Comparison of ENCODE assay signal across 12 cellular contexts in the genomic region with DNA sequence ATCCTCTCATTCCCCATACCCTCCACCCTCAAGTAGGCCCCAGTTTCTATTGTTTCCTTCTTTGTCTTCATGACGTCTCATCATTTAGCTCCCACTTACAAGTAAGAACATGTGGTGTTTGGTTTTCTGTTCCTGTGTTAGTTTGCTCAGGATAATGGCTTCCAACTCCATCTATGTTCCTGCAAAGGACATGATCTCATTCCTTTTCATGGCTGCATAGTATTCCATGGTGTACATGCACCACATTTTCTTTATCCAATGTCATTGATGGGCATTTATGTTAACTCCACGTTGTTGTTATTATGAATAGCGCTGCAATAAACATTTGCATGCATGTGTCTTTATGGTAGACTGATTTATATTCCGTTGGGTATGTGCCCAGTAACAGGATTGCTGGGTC. TPM values are rescaled to one million over a fixed set of nuclear protein-coding genes. Genes with fewer than 3 reads are reported as not detected.
"Had no signal": no experiment of that assay in that cellular context is flagged by ENCODE, and none has a peak within 500 bp of the region (broad histone marks: within the 10 kb centered on the region; RNA-seq: fewer than 3 reads in every experiment).

No MANE protein-coding gene starts in this region.

RNA-seq across cellular contexts. Expression of a gene that starts 45.4 kb away (rescaled TPM):
- total RNA-seq: activated B cell treated with CpG ODN at 0.5 μM for 24 hours; activated CD4-positive, alpha-beta memory T cell treated with anti-CD3 and anti-CD28 coated beads for 36 hours; activated CD4-positive, alpha-beta memory T cell treated with anti-CD3 and anti-CD28 coated beads, Interleukin-2, amount 10 ng/mL, durations not matched to agents 7 days and 5 days; activated CD4-positive, alpha-beta T cell treated with anti-CD3 and anti-CD28 coated beads for 36 hours; activated CD4-positive, alpha-beta T cell treated with anti-CD3 and anti-CD28 coated beads, Interleukin-2, amount 10 ng/mL, durations not matched to agents 24 days and 14 days; activated CD4-positive, alpha-beta T cell treated with anti-CD3 and anti-CD28 coated beads, Interleukin-2, amount 10 ng/mL, durations not matched to agents 7 days and 5 days; activated CD8-positive, alpha-beta memory T cell treated with anti-CD3 and anti-CD28 coated beads for 36 hours; activated CD8-positive, alpha-beta memory T cell treated with anti-CD3 and anti-CD28 coated beads, Interleukin-2, amount 10 ng/mL, durations not matched to agents 7 days and 5 days; activated CD8-positive, alpha-beta T cell treated with anti-CD3 and anti-CD28 coated beads for 36 hours; activated CD8-positive, alpha-beta T cell treated with anti-CD3 and anti-CD28 coated beads, Interleukin-2, amount 10 ng/mL, durations not matched to agents 7 days and 5 days; T-helper 1 cell treated with Interleukin-12 subunit alpha and Interleukin-12 subunit beta and Interleukin-4 antibody, amounts not matched to agents 30 ng/mL and 1 ng/mL, for 36 hours; T-helper 2 cell treated with Interferon-gamma antibody and Interleukin-4, amounts not matched to agents 100 ng/mL and 5 ng/mL, for 36 hours had no signal
